ENCODE assay signal across 12 cellular contexts in genomic region chr14:103189481-103190470, GRCh38.
DNase-seq lines count a peak whose midpoint lies in the region; ATAC-seq lines count a peak whose summit lies in the region.
"Had no signal": no experiment of that assay in that cellular context is flagged by ENCODE, and none has a peak within 500 bp of the region (broad histone marks: within the 10 kb centered on the region; RNA-seq: fewer than 3 reads in every experiment).

No MANE protein-coding gene starts in this region.

- H3K4me3 Mint-ChIP-seq in activated T-cell treated with anti-CD3 and anti-CD28 coated beads, Interleukin-2, amount 50 U/mL, for 4 hours = peak overlapping the region; percentile 51
- peak overlapping the region; percentile 72 for H3K4me3 Mint-ChIP-seq in T-helper 17 cell
- peak overlapping the region; percentile 42 for H3K4me3 Mint-ChIP-seq in stimulated activated effector memory CD8-positive, alpha-beta T cell treated with anti-CD3 and anti-CD28 coated beads, Interleukin-12 subunit alpha, Interleukin-12 subunit beta, amount 100 ng/mL, for 72 hours

- H3K27me3 Mint-ChIP-seq in activated T-cell treated with anti-CD3 and anti-CD28 coated beads, Interleukin-2, amount 50 U/mL, for 4 hours (ENCODE audit: low read depth) = peaks cover 46% of the 10 kb centered on the region
- peaks cover 41% of the 10 kb centered on the region for H3K27me3 Mint-ChIP-seq in T-helper 17 cell

- peak overlapping the region; percentile 67 for H3K4me3 ChIP-seq in iPS-18c (ENCODE audit: insufficient read depth, low read depth, low read length)

- no peak overlapping the region for H3K27ac Mint-ChIP-seq in T-helper 17 cell
- no peak overlapping the region for H3K27ac Mint-ChIP-seq in stimulated activated effector memory CD8-positive, alpha-beta T cell treated with anti-CD3 and anti-CD28 coated beads, Interleukin-12 subunit alpha, Interleukin-12 subunit beta, amount 100 ng/mL, for 72 hours

- in situ Hi-C loops in KBM-7 (cut with MboI; ENCODE audit: low pct_unique_long_range_greater_than_20kb, low sequenced_read_pairs) = no loop called here

- no peak for DNase-seq in activated T-cell treated with anti-CD3 and anti-CD28 coated beads, Interleukin-2, amount 50 U/mL, for 4 hours
- no peak for DNase-seq in activated T-cell treated with anti-CD3 and anti-CD28 coated beads for 4 hours
- DNase-seq in T-helper 17 cell = no peak
- no peak for DNase-seq in stimulated activated effector memory CD8-positive, alpha-beta T cell treated with anti-CD3 and anti-CD28 coated beads, Interleukin-12 subunit alpha, Interleukin-12 subunit beta, amount 100 ng/mL, for 72 hours (ENCODE audit: low spot score in 2 of 2)
- no peak for DNase-seq in cerebellar nuclear complex (lab: John Stamatoyannopoulos, UW)
- no peak for DNase-seq in KBM-7
- DNase-seq: GF-D8, KG1, NCI-H2081 treated with DMSO at 0.1 percent for 48 hours, spleen had no signal

- no peaks in the 10 kb centered on the region for H3K36me3 Mint-ChIP-seq in activated T-cell treated with anti-CD3 and anti-CD28 coated beads, Interleukin-2, amount 50 U/mL, for 4 hours (ENCODE audit: insufficient read depth)
- no peaks in the 10 kb centered on the region for H3K36me3 Mint-ChIP-seq in T-helper 17 cell (ENCODE audit: low read depth)
- H3K36me3 Mint-ChIP-seq in stimulated activated effector memory CD8-positive, alpha-beta T cell treated with anti-CD3 and anti-CD28 coated beads, Interleukin-12 subunit alpha, Interleukin-12 subunit beta, amount 100 ng/mL, for 72 hours = no peaks in the 10 kb centered on the region

- H3K4me1 Mint-ChIP-seq in activated T-cell treated with anti-CD3 and anti-CD28 coated beads, Interleukin-2, amount 50 U/mL, for 4 hours (ENCODE audit: low read depth) = peaks cover 5% of the 10 kb centered on the region
- H3K4me1 Mint-ChIP-seq in T-helper 17 cell = peaks cover 9% of the 10 kb centered on the region
- H3K4me1 Mint-ChIP-seq in stimulated activated effector memory CD8-positive, alpha-beta T cell treated with anti-CD3 and anti-CD28 coated beads, Interleukin-12 subunit alpha, Interleukin-12 subunit beta, amount 100 ng/mL, for 72 hours = peaks cover 10% of the 10 kb centered on the region

- H3K9me3 ChIP-seq in T-helper 17 cell (ENCODE audit: control insufficient read depth, low read length, poor library complexity, severe bottlenecking) = no peaks in the 10 kb centered on the region
- peaks cover 2% of the 10 kb centered on the region for H3K9me3 ChIP-seq in iPS-18c (ENCODE audit: control insufficient read depth, insufficient read depth, low read length)
- H3K9me3 ChIP-seq: spleen had no signal

- H3K9me3 Mint-ChIP-seq in activated T-cell treated with anti-CD3 and anti-CD28 coated beads, Interleukin-2, amount 50 U/mL, for 4 hours = no peaks in the 10 kb centered on the region
- no peaks in the 10 kb centered on the region for H3K9me3 Mint-ChIP-seq in stimulated activated effector memory CD8-positive, alpha-beta T cell treated with anti-CD3 and anti-CD28 coated beads, Interleukin-12 subunit alpha, Interleukin-12 subunit beta, amount 100 ng/mL, for 72 hours

- ATAC-seq in activated T-cell treated with anti-CD3 and anti-CD28 coated beads, Interleukin-2, amount 50 U/mL, for 4 hours = no peak
- no peak for ATAC-seq in T-helper 17 cell
- ATAC-seq in stimulated activated effector memory CD8-positive, alpha-beta T cell treated with anti-CD3 and anti-CD28 coated beads, Interleukin-12 subunit alpha, Interleukin-12 subunit beta, amount 100 ng/mL, for 72 hours = no peak
- ATAC-seq in HG03139 (IDR thresholded peaks at IDR 0.05; ENCODE audit: unreplicated experiment) = no peak
